Comparison of ENCODE assay signal across 19 cellular contexts in genomic region chr9:38039907-38040682, GRCh38. TPM values are rescaled to one million over a fixed set of nuclear protein-coding genes. Genes with fewer than 3 reads are reported as not detected.
DNase-seq lines count a peak whose midpoint lies in the region; ATAC-seq and TF ChIP-seq lines count a peak whose summit lies in the region.
"Had no signal": no experiment of that assay in that cellular context is flagged by ENCODE, and none has a peak within 500 bp of the region (broad histone marks: within the 10 kb centered on the region; RNA-seq: fewer than 3 reads in every experiment).

No MANE protein-coding gene starts in this region.

- H3K4me2 ChIP-seq in SK-N-SH (peak overlapping the region; percentile 71), hepatocyte (peak overlapping the region; percentile 27)

- H3K4me1 ChIP-seq in SK-N-SH (ENCODE audit: control insufficient read depth in 1 of 2, insufficient read depth in 2 of 2, low read depth in 1 of 2, low read length in 1 of 2) (peaks cover 64 to 73% of the 10 kb centered on the region in 2 experiments), hepatocyte (ENCODE audit: insufficient read depth) (peaks cover 22% of the 10 kb centered on the region), transverse colon (peaks cover 8 to 40% (median 29%) of the 10 kb centered on the region in 4 donors)

- no peak for TF ChIP-seq CTCF in SK-N-SH (IDR thresholded peaks at IDR 0.05)
- TF ChIP-seq CTCF in hepatocyte (IDR thresholded peaks at IDR 0.05; ENCODE audit: poor library complexity): no peak
- no peak for TF ChIP-seq CTCF in transverse colon (IDR thresholded peaks at IDR 0.05)

- H3K9ac ChIP-seq in SK-N-SH (peak overlapping the region; percentile 66; the same call in 1 of the 2 replicates), SK-N-MC (ENCODE audit: insufficient read length) (peak overlapping the region; percentile 58)

- peaks cover 39% of the 10 kb centered on the region for H3F3A ChIP-seq in SK-N-SH (replicated peaks; ENCODE audit: insufficient read depth)

- no peak for TF ChIP-seq POLR2A in transverse colon (IDR thresholded peaks at IDR 0.05)

- H2AFZ ChIP-seq in SK-N-SH (ENCODE audit: low read depth) (no peak overlapping the region), hepatocyte (no peak overlapping the region)

- no peak for ATAC-seq in SK-N-SH treated with all-trans-retinoic acid at 6 μM for 48 hours
- no peak for ATAC-seq in HG03378 (IDR thresholded peaks at IDR 0.05; ENCODE audit: unreplicated experiment)
- no peak for ATAC-seq in HG03139 (IDR thresholded peaks at IDR 0.05; ENCODE audit: unreplicated experiment)
- ATAC-seq: stimulated activated effector memory CD8-positive, alpha-beta T cell treated with anti-CD3 and anti-CD28 coated beads, Interleukin-12 subunit alpha, Interleukin-12 subunit beta, amount 100 ng/mL, for 72 hours had no signal

- intact Hi-C loops in transverse colon (cut with DNase I; ENCODE audit: low total_unique reads): no loop called here

- DNase-seq in SK-N-SH: no peak
- DNase-seq in SK-N-MC (ENCODE audit: low read depth, low spot score): no peak
- no peak for DNase-seq in hepatocyte (ENCODE audit: low spot score)
- DNase-seq in transverse colon: no peak
- DNase-seq in stimulated activated CD4-positive, alpha-beta T cell treated with anti-CD3 and anti-CD28 coated beads, Interleukin-15, amount 100 ng/mL, for 24 hours: no peak
- DNase-seq: activated CD4-positive, alpha-beta T cell treated with anti-CD3 and anti-CD28 coated beads, Interleukin-2, amount 10 ng/mL, durations not matched to agents 24 days and 14 days; activated T-cell treated with anti-CD3 and anti-CD28 coated beads for 4 hours; effector CD8-positive, alpha-beta T cell; HCEC 1CT; midbrain; NCI-H187 treated with DMSO at 0.1 percent for 48 hours; NCI-H526; RPMI8226 had no signal

- POLR2A ChIA-PET in SK-N-SH (lab: Yijun Ruan, JAX): no interaction called here

- H4K20me1 ChIP-seq in SK-N-SH (ENCODE audit: insufficient read depth) (0 out of 2 replicates have a peak, but pooled peaks cover 11% of the 10 kb centered on the region), hepatocyte (ENCODE audit: insufficient read depth, poor library complexity, severe bottlenecking) (peaks cover 8% of the 10 kb centered on the region)

- in situ Hi-C loops in transverse colon (cut with MboI; ENCODE audit: low pct_ligation_motif_present in 1 of 4, low pct_unique_long_range_greater_than_20kb in 1 of 4, low sequenced_read_pairs in 3 of 4): no loop called here

- no peak for TF ChIP-seq EP300 in SK-N-SH (IDR thresholded peaks at IDR 0.05; ENCODE audit: borderline replicate concordance in 1 of 2, low read depth in 1 of 2, low read length in 1 of 2)
- TF ChIP-seq EP300 in transverse colon (IDR thresholded peaks at IDR 0.05; ENCODE audit: low read depth): no peak

- 85% methylated on average over 18 of the region's 21 CpGs for WGBS in SK-N-SH (ENCODE audit: low lambda C conversion rate)
- WGBS in hepatocyte (ENCODE audit: low lambda C conversion rate, missing lambda C conversion rate): 81% methylated on average over 21 of the region's 21 CpGs
- WGBS in transverse colon (ENCODE audit: low coverage in 1 of 2), 2 donors: 85 to 86% methylated on average over 9 to 21 of the region's 21 CpGs

- no peaks in the 10 kb centered on the region for H3K36me3 ChIP-seq in SK-N-SH (replicated peaks in 1 of 2; ENCODE audit: control insufficient read depth in 1 of 2, insufficient read depth in 2 of 2, low read length in 1 of 2)
- H3K36me3 ChIP-seq in SK-N-MC (ENCODE audit: insufficient read depth, low read length): no peaks in the 10 kb centered on the region
- H3K36me3 ChIP-seq in hepatocyte (replicated peaks; ENCODE audit: insufficient read depth, low read depth): no peaks in the 10 kb centered on the region
- H3K36me3 ChIP-seq in transverse colon: no peaks in the 10 kb centered on the region

- peaks cover 99% of the 10 kb centered on the region for H3K79me2 ChIP-seq in SK-N-SH (ENCODE audit: insufficient read depth)
- H3K79me2 ChIP-seq in hepatocyte: peaks cover 98% of the 10 kb centered on the region

- H3K9me2 ChIP-seq in SK-N-SH: no peaks in the 10 kb centered on the region
- no peaks in the 10 kb centered on the region for H3K9me2 ChIP-seq in hepatocyte (replicated peaks; ENCODE audit: insufficient read depth)

- peak overlapping the region; percentile 88 to 97 for H3K27ac ChIP-seq in SK-N-SH (ENCODE audit: low read depth in 2 of 2, low read length in 1 of 2)
- H3K27ac ChIP-seq in SK-N-MC: peak overlapping the region; percentile 68
- peak overlapping the region; percentile 82 for H3K27ac ChIP-seq in hepatocyte
- H3K27ac ChIP-seq in transverse colon: peak overlapping the region; percentile 32 to 37 (median 34)
- H3K27ac ChIP-seq: 22Rv1, HL-60 had no signal

- no peak for TF ChIP-seq RAD21 in SK-N-SH (IDR thresholded peaks at IDR 0.05; ENCODE audit: low read length)

- no peaks in the 10 kb centered on the region for H3K9me3 ChIP-seq in SK-N-SH
- no peaks in the 10 kb centered on the region for H3K9me3 ChIP-seq in SK-N-MC (ENCODE audit: low read depth, low read length)
- no peaks in the 10 kb centered on the region for H3K9me3 ChIP-seq in hepatocyte (ENCODE audit: low read depth)
- H3K9me3 ChIP-seq in transverse colon: no peaks in the 10 kb centered on the region

- H3K27me3 ChIP-seq in SK-N-SH (ENCODE audit: insufficient read depth): no peaks in the 10 kb centered on the region
- no peaks in the 10 kb centered on the region for H3K27me3 ChIP-seq in hepatocyte
- H3K27me3 ChIP-seq in transverse colon: no peaks in the 10 kb centered on the region

- H3K4me3 ChIP-seq in SK-N-SH (ENCODE audit: low read depth in 2 of 2, low read length in 1 of 2): no peak overlapping the region
- H3K4me3 ChIP-seq in SK-N-MC: peak overlapping the region; percentile 47
- no peak overlapping the region for H3K4me3 ChIP-seq in hepatocyte
- H3K4me3 ChIP-seq in transverse colon: no peak overlapping the region

- CTCF ChIA-PET in SK-N-SH (lab: Yijun Ruan, JAX): interaction anchor here (0.9 to 1.7 kb wide), 6 partner anchors 12 to 127 kb away, joined by 3 to 7 read pairs (median 4); partner anchors contain the start of gene SHB

TF ChIP-seq in SK-N-SH, 30 proteins besides CTCF, POLR2A, EP300 and RAD21 (continues in another document):
- no peak for TF ChIP-seq TAF1 (IDR thresholded peaks at IDR 0.05; ENCODE audit: borderline replicate concordance, low read depth, low read length)
- TF ChIP-seq RCOR1 (IDR thresholded peaks at IDR 0.05; ENCODE audit: low read length): no peak
- TF ChIP-seq SIN3A (IDR thresholded peaks at IDR 0.05; ENCODE audit: borderline replicate concordance, low read depth, low read length): no peak
- no peak for TF ChIP-seq IRF3 (IDR thresholded peaks at IDR 0.05; ENCODE audit: low read depth, low read length)
- TF ChIP-seq MAX (IDR thresholded peaks at IDR 0.05; ENCODE audit: low read depth): no peak

TF ChIP-seq in SK-N-SH treated with all-trans-retinoic acid at 6 μM for 48 hours, 23 proteins besides CTCF, POLR2A, EP300 and RAD21 (continues in another document):
- TF ChIP-seq ZNF565 (CRISPR knock-in tag; conservative IDR thresholded peaks at IDR 0.05; ENCODE audit: low read depth) (no peak), CSDC2 (CRISPR knock-in tag; IDR thresholded peaks at IDR 0.05) (no peak), POU6F1 (CRISPR knock-in tag; IDR thresholded peaks at IDR 0.05; ENCODE audit: borderline replicate concordance, low read depth) (no peak), ZNF70 (CRISPR knock-in tag; IDR thresholded peaks at IDR 0.05) (no peak), PATZ1 (CRISPR knock-in tag; IDR thresholded peaks at IDR 0.05; ENCODE audit: borderline replicate concordance) (no peak), TCF4 (CRISPR knock-in tag; IDR thresholded peaks at IDR 0.05; ENCODE audit: borderline replicate concordance) (no peak), RARB (CRISPR knock-in tag; IDR thresholded peaks at IDR 0.05) (no peak), BACH2 (CRISPR knock-in tag; IDR thresholded peaks at IDR 0.05; ENCODE audit: borderline replicate concordance) (no peak), ZFP30 (CRISPR knock-in tag; IDR thresholded peaks at IDR 0.05) (no peak)

RNA-seq across cellular contexts. Expression of gene SHB, which starts 28.9 kb away (rescaled TPM):
- polyA plus RNA-seq in SK-N-SH (2012; rRNA removed) (20.5 and 26.0 TPM in 2 replicates), hepatocyte (36.1 and 48.3 TPM in 2 replicates)
- 14.2 and 18.7 TPM in 2 replicates for polyA plus RNA-seq in SK-N-SH (2012; cell fraction: cytosol; rRNA removed)
- polyA plus RNA-seq in SK-N-SH (2012; cell fraction: nucleus; rRNA removed): 21.7 and 22.0 TPM in 2 replicates
- total RNA-seq in hepatocyte (15.5 and 20.8 TPM in 2 replicates), transverse colon (10 to 100 TPM; 11.9 to 33.7 (median 22.2) TPM)

Comparison
In these comparisons a context has a peak if more than half of its experiments do, and no peak if none do; other contexts are left out.
1. H3K27ac ChIP-seq: peak in every context shown above with its lines; median percentile 92 in SK-N-SH; 82 in hepatocyte; 68 in SK-N-MC; 34 in transverse colon.